Comparison of ENCODE assay signal across 9 cellular contexts in the genomic region with DNA sequence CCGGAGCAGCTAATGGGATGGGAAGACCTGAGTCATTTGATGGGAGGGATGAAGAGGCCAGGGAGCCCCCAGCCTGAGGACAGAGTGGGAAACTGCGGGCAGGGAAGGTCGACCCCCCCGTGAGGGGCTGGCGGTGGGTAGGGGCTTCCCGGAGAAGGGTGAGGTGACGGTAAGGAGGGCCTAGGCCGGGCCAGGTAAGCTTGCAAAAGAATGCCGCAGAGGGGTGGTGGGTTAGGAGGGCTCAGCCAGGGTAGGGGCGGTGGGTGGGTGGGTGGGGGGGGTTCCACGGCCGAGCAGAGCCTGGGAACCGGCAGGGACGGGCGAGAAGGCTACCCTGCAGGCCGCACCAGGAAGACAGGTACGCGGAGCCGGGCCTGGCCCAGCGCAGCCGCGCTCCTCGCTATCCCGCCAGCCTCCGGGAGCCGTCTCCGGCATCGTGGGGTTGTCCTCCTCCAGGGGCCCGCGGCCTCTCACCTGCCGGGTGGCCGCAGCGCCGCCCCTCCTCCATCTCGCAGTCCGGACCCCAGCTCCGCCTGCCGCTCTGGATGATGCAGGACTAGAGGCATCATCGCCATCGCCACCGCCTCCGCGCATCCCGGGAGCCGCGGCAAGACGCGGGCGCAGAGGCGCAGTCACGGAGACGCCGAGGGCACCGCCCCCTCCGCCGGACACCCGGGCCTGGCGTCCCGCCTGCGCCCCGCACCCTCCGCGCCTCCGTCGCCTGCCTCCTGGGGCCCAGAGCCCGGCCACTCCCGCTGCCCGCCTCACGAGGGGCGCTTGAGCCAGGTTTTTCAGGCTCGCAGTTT. TPM values are rescaled to one million over a fixed set of nuclear protein-coding genes. Genes with fewer than 3 reads are reported as not detected.
DNase-seq lines count a peak whose midpoint lies in the region; ATAC-seq and TF ChIP-seq lines count a peak whose summit lies in the region.
"Had no signal": no experiment of that assay in that cellular context is flagged by ENCODE, and none has a peak within 500 bp of the region (broad histone marks: within the 10 kb centered on the region; RNA-seq: fewer than 3 reads in every experiment).

A gene (minus strand): TSS at position 614 of the 806 bp plus-strand sequence. CDS start 5,211 bp downstream, outside the sequence.

- peaks cover 5% of the 10 kb centered on the region for H3K4me1 Mint-ChIP-seq in stimulated activated effector memory CD8-positive, alpha-beta T cell treated with anti-CD3 and anti-CD28 coated beads, Interleukin-12 subunit alpha, Interleukin-12 subunit beta, amount 100 ng/mL, for 72 hours

- H3K36me3 Mint-ChIP-seq in stimulated activated effector memory CD8-positive, alpha-beta T cell treated with anti-CD3 and anti-CD28 coated beads, Interleukin-12 subunit alpha, Interleukin-12 subunit beta, amount 100 ng/mL, for 72 hours, result peaks cover 14% of the 10 kb centered on the region

- intact Hi-C loops in lower lobe of right lung (cut with DNase I) (no loop called here), thyroid gland (cut with DNase I) (no loop called here)

- ATAC-seq in RWPE2 (ENCODE audit: low read depth) (peak; percentile 82), lower lobe of right lung (peak; percentile 77 to 86), GM21367 (IDR thresholded peaks at IDR 0.05; ENCODE audit: unreplicated experiment) (no peak), HG03159 (IDR thresholded peaks at IDR 0.05; ENCODE audit: unreplicated experiment) (no peak)
- ATAC-seq in stimulated activated effector memory CD8-positive, alpha-beta T cell treated with anti-CD3 and anti-CD28 coated beads, Interleukin-12 subunit alpha, Interleukin-12 subunit beta, amount 100 ng/mL, for 72 hours, result no peak
- ATAC-seq: activated T-cell treated with anti-CD3 and anti-CD28 coated beads, Interleukin-2, amount 50 U/mL, for 72 hours had no signal

- H3K4me1 ChIP-seq in RWPE2 (ENCODE audit: insufficient read depth, poor library complexity, severe bottlenecking) (peaks cover 4% of the 10 kb centered on the region), fibroblast of lung (ENCODE audit: control insufficient read depth, extremely low read depth, insufficient read depth, low read length) (peaks cover 2% of the 10 kb centered on the region), lower lobe of right lung (no peaks in the 10 kb centered on the region), thyroid gland (peaks cover 6% of the 10 kb centered on the region in 2 donors)

- H3K9ac ChIP-seq in fibroblast of lung (ENCODE audit: insufficient read depth, low read length), result peak within 1 kb of the TSS; percentile 58

- no peak within 1 kb of the TSS for H3K4me3 Mint-ChIP-seq in stimulated activated effector memory CD8-positive, alpha-beta T cell treated with anti-CD3 and anti-CD28 coated beads, Interleukin-12 subunit alpha, Interleukin-12 subunit beta, amount 100 ng/mL, for 72 hours
- H3K4me3 Mint-ChIP-seq: activated T-cell treated with anti-CD3 and anti-CD28 coated beads, Interleukin-2, amount 50 U/mL, for 72 hours had no signal

- H3K4me3 ChIP-seq in RWPE2 (ENCODE audit: severe bottlenecking) (peak within 1 kb of the TSS; percentile 42), fibroblast of lung (replicated peaks in 1 of 4; ENCODE audit: control extremely low read depth in 1 of 4, insufficient read depth in 1 of 4, low read depth in 3 of 4, low read length in 4 of 4) (peak within 1 kb of the TSS; percentile 35 to 54 (median 48)), lower lobe of right lung (peak within 1 kb of the TSS; percentile 49), thyroid gland (replicated peaks in 1 of 3) (peak within 1 kb of the TSS in 2 of 3 donors; percentile 37 to 43)

- TF ChIP-seq POLR2A in thyroid gland (IDR thresholded peaks at IDR 0.05), result no peak

- H4K20me1 ChIP-seq in fibroblast of lung (ENCODE audit: control insufficient read depth, extremely low read depth, insufficient read depth, low read length), result no peaks in the 10 kb centered on the region

- H3K27me3 ChIP-seq in RWPE2 (ENCODE audit: insufficient read depth, poor library complexity, severe bottlenecking) (no peaks in the 10 kb centered on the region), fibroblast of lung (ENCODE audit: control insufficient read depth, insufficient read depth, low read length) (no peaks in the 10 kb centered on the region), lower lobe of right lung (ENCODE audit: low read depth) (no peaks in the 10 kb centered on the region), thyroid gland (no peaks in the 10 kb centered on the region)

- TF ChIP-seq CTCF in RWPE2 (IDR thresholded peaks at IDR 0.05; ENCODE audit: poor library complexity, severe bottlenecking) (no peak), fibroblast of lung (conservative IDR thresholded peaks at IDR 0.05 in 1 of 2, IDR thresholded peaks at IDR 0.05 in 1 of 2; ENCODE audit: low read depth in 1 of 2, low read length in 2 of 2) (no peak), lower lobe of right lung (IDR thresholded peaks at IDR 0.05) (no peak), thyroid gland (IDR thresholded peaks at IDR 0.05) (peak in 1 of 6 experiments; percentile 29)

- no peak within 1 kb of the TSS for H3K27ac ChIP-seq in RWPE2 (ENCODE audit: poor library complexity, severe bottlenecking)
- H3K27ac ChIP-seq in fibroblast of lung (ENCODE audit: insufficient read depth, low read length), result no peak within 1 kb of the TSS
- no peak within 1 kb of the TSS for H3K27ac ChIP-seq in lower lobe of right lung
- peak within 1 kb of the TSS; percentile 36 to 52 (median 45) for H3K27ac ChIP-seq in thyroid gland

- H3K9me3 ChIP-seq in RWPE2 (ENCODE audit: severe bottlenecking), result no peaks in the 10 kb centered on the region
- no peaks in the 10 kb centered on the region for H3K9me3 ChIP-seq in fibroblast of lung (ENCODE audit: control insufficient read depth, insufficient read depth, low read depth, low read length)
- no peaks in the 10 kb centered on the region for H3K9me3 ChIP-seq in lower lobe of right lung
- H3K9me3 ChIP-seq in thyroid gland, result no peaks in the 10 kb centered on the region

- H2AFZ ChIP-seq in fibroblast of lung (ENCODE audit: low read length), result no peak within 1 kb of the TSS

- H3K79me2 ChIP-seq in fibroblast of lung (ENCODE audit: control insufficient read depth, insufficient read depth, low read length), result no peaks in the 10 kb centered on the region

- DNase-seq in RWPE2 (ENCODE audit: low spot score) (peak; percentile 58), fibroblast of lung (ENCODE audit: low read depth in 2 of 2) (peak; percentile 21 to 48), lower lobe of right lung (peak; percentile 53), thyroid gland (peak; percentile 72)
- no peak for DNase-seq in effector CD4-positive, alpha-beta T cell
- DNase-seq in stimulated activated effector memory CD8-positive, alpha-beta T cell treated with anti-CD3 and anti-CD28 coated beads, Interleukin-12 subunit alpha, Interleukin-12 subunit beta, amount 100 ng/mL, for 72 hours (ENCODE audit: low spot score in 2 of 2), result no peak
- DNase-seq: activated T-cell treated with anti-CD3 and anti-CD28 coated beads, Interleukin-2, amount 50 U/mL, for 72 hours had no signal

- no peak within 1 kb of the TSS for H3K27ac Mint-ChIP-seq in stimulated activated effector memory CD8-positive, alpha-beta T cell treated with anti-CD3 and anti-CD28 coated beads, Interleukin-12 subunit alpha, Interleukin-12 subunit beta, amount 100 ng/mL, for 72 hours

- peak within 1 kb of the TSS; percentile 88 for H3K4me2 ChIP-seq in fibroblast of lung (ENCODE audit: extremely low read depth, insufficient read depth, low read length)

- H3K36me3 ChIP-seq in RWPE2 (ENCODE audit: low read depth) (peaks cover 1% of the 10 kb centered on the region; the same call in 1 of the 2 replicates), fibroblast of lung (ENCODE audit: control insufficient read depth, insufficient read depth, low read length) (no peaks in the 10 kb centered on the region), lower lobe of right lung (peaks cover 18% of the 10 kb centered on the region), thyroid gland (peaks cover 0 to 6% of the 10 kb centered on the region in 2 donors)

- 28 to 42% methylated on average over 21 to 41 of the region's 71 CpGs for WGBS in thyroid gland, 2 donors

- H3K9me3 Mint-ChIP-seq in stimulated activated effector memory CD8-positive, alpha-beta T cell treated with anti-CD3 and anti-CD28 coated beads, Interleukin-12 subunit alpha, Interleukin-12 subunit beta, amount 100 ng/mL, for 72 hours, result no peaks in the 10 kb centered on the region
- H3K9me3 Mint-ChIP-seq: activated T-cell treated with anti-CD3 and anti-CD28 coated beads, Interleukin-2, amount 50 U/mL, for 72 hours had no signal

RNA-seq across cellular contexts. Expression of the gene that starts here (rescaled TPM):
- 0.77 and 1.8 TPM in 2 replicates for total RNA-seq in fibroblast of lung
- polyA plus RNA-seq in fibroblast of lung, result 1.4 and 2.1 TPM in 2 replicates
- 0.55 and 0.65 TPM in 2 replicates for polyA plus RNA-seq in fibroblast of lung (2012)
- 2.4 and 3.7 TPM in 2 replicates for polyA minus RNA-seq in fibroblast of lung (ENCODE audit: low replicate concordance)
- 3.2 TPM for total RNA-seq in lower lobe of right lung
- 1 to 10 TPM; 3.7 to 7.9 (median 6.1) TPM for total RNA-seq in thyroid gland

Comparison
In these comparisons a context has a peak if more than half of its experiments do, and no peak if none do; other contexts are left out.
1. ATAC-seq: peak in RWPE2 (single experiment) and lower lobe of right lung (2 of 2); none in GM21367 (single experiment), stimulated activated effector memory CD8-positive, alpha-beta T cell treated with anti-CD3 and anti-CD28 coated beads, Interleukin-12 subunit alpha, Interleukin-12 subunit beta, amount 100 ng/mL, for 72 hours (single experiment) and HG03159 (single experiment).
2. DNase-seq: peak in RWPE2 (single experiment), fibroblast of lung (2 of 2), lower lobe of right lung (single experiment) and thyroid gland (2 of 2); none in effector CD4-positive, alpha-beta T cell (single experiment) and stimulated activated effector memory CD8-positive, alpha-beta T cell treated with anti-CD3 and anti-CD28 coated beads, Interleukin-12 subunit alpha, Interleukin-12 subunit beta, amount 100 ng/mL, for 72 hours (0 of 2).
3. H3K27ac ChIP-seq: peak in thyroid gland (3 of 3); none in RWPE2 (single experiment), fibroblast of lung (single experiment) and lower lobe of right lung (single experiment).
4. Peak in every context shown above with its lines, with median percentiles within 50 percentile points of each other: H3K4me3 ChIP-seq.